In genomic region chr2:11753452-11753885, GRCh38 we compare ENCODE assay signal across 8 cellular contexts. TPM values are rescaled to one million over a fixed set of nuclear protein-coding genes. Genes with fewer than 3 reads are reported as not detected.
A peak's percentile ranks its signal among the peaks of the same experiment; 100 is the strongest.
DNase-seq lines count a peak whose midpoint lies in the region; ATAC-seq and TF ChIP-seq lines count a peak whose summit lies in the region.

No MANE protein-coding gene starts in this region.

- peaks cover 2 to 5% of the 10 kb centered on the region in 2 experiments; a peak in 3 of 5 replicates for H3K9me3 Mint-ChIP-seq in H9

- no peak overlapping the region; a peak in 1 of 7 replicates for H3K27ac Mint-ChIP-seq in H9

- H3K9ac ChIP-seq in HUES6 (ENCODE audit: low read length): peak overlapping the region; percentile 27
- peak overlapping the region; percentile 30 for H3K9ac ChIP-seq in trophoblast cell (ENCODE audit: low read length)
- no peak overlapping the region for H3K9ac ChIP-seq in H9 (ENCODE audit: extremely low read depth, insufficient read length, low read length)

- H3K4me2 ChIP-seq in trophoblast cell (ENCODE audit: low read length) (no peak overlapping the region), H9 (ENCODE audit: insufficient read depth, insufficient read length, low read length) (no peak overlapping the region)

- H4K20me1 ChIP-seq in H9 (ENCODE audit: control insufficient read depth, insufficient read depth, insufficient read length): no peaks in the 10 kb centered on the region

- peaks cover 8% of the 10 kb centered on the region for H3K27me3 Mint-ChIP-seq in H9 (ENCODE audit: low read depth)

- H3K18ac ChIP-seq in trophoblast cell (ENCODE audit: low read length) (no peak overlapping the region), H9 (ENCODE audit: insufficient read length, low read depth, low read length) (no peak overlapping the region)

- H2AK5ac ChIP-seq in trophoblast cell (ENCODE audit: low read length): no peak overlapping the region
- H2AK5ac ChIP-seq in H9 (ENCODE audit: insufficient read length, low read length): no peak overlapping the region

- H2BK5ac ChIP-seq in trophoblast cell (ENCODE audit: low read depth, low read length, poor library complexity) (no peak overlapping the region), H9 (ENCODE audit: insufficient read length, low read length) (no peak overlapping the region)

- no peak overlapping the region for H3K27ac ChIP-seq in HUES6 (ENCODE audit: low read depth, low read length)
- H3K27ac ChIP-seq in coronary artery: peak overlapping the region in 1 of 2 donors; percentile 76
- H3K27ac ChIP-seq in trophoblast cell (ENCODE audit: low read depth, low read length): no peak overlapping the region
- no peak overlapping the region for H3K27ac ChIP-seq in H9 (ENCODE audit: insufficient read length, low read depth, low read length)

- no peak overlapping the region for H2BK15ac ChIP-seq in H9 (ENCODE audit: low read depth, low read length)

- peaks cover 5 to 8% (median 5%) of the 10 kb centered on the region in 3 experiments; a peak in 6 of 7 replicates for H3K36me3 Mint-ChIP-seq in H9 (ENCODE audit: insufficient read depth in 1 of 3, low read depth in 3 of 3)

- H3K23ac ChIP-seq in trophoblast cell (ENCODE audit: low read length) (no peak overlapping the region), H9 (ENCODE audit: insufficient read length, low read depth, low read length) (no peak overlapping the region)

- H4K5ac ChIP-seq in H9 (ENCODE audit: insufficient read length, low read depth, low read length): no peak overlapping the region

- H3K9me3 ChIP-seq in HUES6 (ENCODE audit: control insufficient read depth, insufficient read depth, low read depth, low read length) (peaks cover 8% of the 10 kb centered on the region; the same call in 1 of the 2 replicates), trophoblast cell (ENCODE audit: insufficient read depth, low read depth, low read length) (no peaks in the 10 kb centered on the region), H9 (ENCODE audit: control insufficient read depth, low read depth, low read length) (no peaks in the 10 kb centered on the region)

- no peak overlapping the region for H3K4ac ChIP-seq in trophoblast cell (ENCODE audit: low read depth, low read length)
- H3K4ac ChIP-seq in H9 (ENCODE audit: low read depth, low read length): no peak overlapping the region

- H3K79me1 ChIP-seq in trophoblast cell (ENCODE audit: low read length): no peaks in the 10 kb centered on the region
- H3K79me1 ChIP-seq in H9 (ENCODE audit: insufficient read depth, low read depth, low read length, poor library complexity, severe bottlenecking): peaks cover 2% of the 10 kb centered on the region

- H2BK12ac ChIP-seq in trophoblast cell (ENCODE audit: low read length) (no peak overlapping the region), H9 (ENCODE audit: insufficient read length, low read depth, low read length) (no peak overlapping the region)

- H3K4me1 Mint-ChIP-seq in H9: peaks cover 39 to 41% of the 10 kb centered on the region in 2 experiments

- H3K4me1 ChIP-seq in HUES6 (ENCODE audit: control insufficient read depth, insufficient read depth, low read length) (peaks cover 47% of the 10 kb centered on the region; the same call in 1 of the 2 replicates), trophoblast cell (ENCODE audit: control insufficient read depth in 1 of 2, insufficient read depth in 2 of 2, low read length in 2 of 2) (peaks cover 6 to 20% of the 10 kb centered on the region in 2 experiments), H9 (ENCODE audit: insufficient read depth, low read length) (peaks cover 4% of the 10 kb centered on the region; the same call in 1 of the 2 replicates)

- no peak overlapping the region for H3T11ph ChIP-seq in H9 (ENCODE audit: low read length)

- H3K4me3 ChIP-seq in HUES6 (ENCODE audit: low read depth, low read length) (no peak overlapping the region), coronary artery (peak overlapping the region; percentile 50), trophoblast cell (ENCODE audit: low read depth, low read length) (no peak overlapping the region)

- TF ChIP-seq CTCF in GM10266 (IDR thresholded peaks at IDR 0.05; ENCODE audit: control insufficient read depth, insufficient read depth, low read depth, missing control alignments): no peak
- TF ChIP-seq CTCF in coronary artery (IDR thresholded peaks at IDR 0.05): no peak
- no peak for TF ChIP-seq CTCF in H9 (conservative IDR thresholded peaks at IDR 0.05)

- H3K23me2 ChIP-seq in H9 (ENCODE audit: insufficient read length, low read depth, low read length, poor library complexity, severe bottlenecking): no peaks in the 10 kb centered on the region

- H3K14ac ChIP-seq in trophoblast cell (ENCODE audit: low read length) (no peak overlapping the region), H9 (ENCODE audit: insufficient read depth, low read length) (no peak overlapping the region)

- peak; percentile 73 for DNase-seq in GM10266 (ENCODE audit: extremely low spot score)
- DNase-seq in RPMI8226: peak; percentile 93
- no peak for DNase-seq in coronary artery (ENCODE audit: low spot score)
- no peak for DNase-seq in trophoblast cell
- no peak for DNase-seq in H9
- DNase-seq in islet precursor cell: no peak

- H3K27me3 ChIP-seq in HUES6 (ENCODE audit: control insufficient read depth, insufficient read depth, low read length) (no peaks in the 10 kb centered on the region), trophoblast cell (ENCODE audit: insufficient read depth, low read length) (no peaks in the 10 kb centered on the region), H9 (ENCODE audit: insufficient read depth, low read length) (no peaks in the 10 kb centered on the region)

- no CpG with 5 or more reads among the region's 5 CpGs for WGBS in trophoblast cell (ENCODE audit: extremely low coverage, insufficient coverage, insufficient read length)
- WGBS in H9 (ENCODE audit: extremely low coverage, insufficient read length, low lambda C conversion rate): no CpG with 5 or more reads among the region's 5 CpGs

- H2BK120ac ChIP-seq in trophoblast cell (ENCODE audit: insufficient read depth, low read length, poor library complexity) (no peak overlapping the region), H9 (ENCODE audit: low read depth, low read length, poor library complexity, severe bottlenecking) (no peak overlapping the region)

- H3K36me3 ChIP-seq in HUES6 (ENCODE audit: control insufficient read depth, insufficient read depth, low read length) (peaks cover 4% of the 10 kb centered on the region), trophoblast cell (ENCODE audit: control insufficient read depth in 1 of 2, insufficient read depth in 2 of 2, low read length in 2 of 2) (no peaks in the 10 kb centered on the region)

- H4K12ac ChIP-seq in trophoblast cell (ENCODE audit: low read depth, low read length): no peak overlapping the region

- no peak overlapping the region for H3K4me3 Mint-ChIP-seq in H9

- H4K8ac ChIP-seq in trophoblast cell (ENCODE audit: low read depth, low read length) (no peak overlapping the region), H9 (replicated peaks; ENCODE audit: insufficient read length, low read depth, low read length) (no peak overlapping the region)

- H3K79me2 ChIP-seq in trophoblast cell (ENCODE audit: control insufficient read depth, insufficient read depth, low read length, poor library complexity): peaks cover 3% of the 10 kb centered on the region
- H3K79me2 ChIP-seq in H9 (ENCODE audit: insufficient read depth, low read length): peaks cover 4% of the 10 kb centered on the region; the same call in 1 of the 2 replicates

- H4K91ac ChIP-seq in trophoblast cell (ENCODE audit: low read depth, low read length) (no peak overlapping the region), H9 (ENCODE audit: insufficient read length, low read depth, low read length) (no peak overlapping the region)

- peak; percentile 79 for ATAC-seq in GM21515 (IDR thresholded peaks at IDR 0.05; ENCODE audit: unreplicated experiment)

- H2AFZ ChIP-seq in trophoblast cell (ENCODE audit: insufficient read depth, low read length, poor library complexity) (no peak overlapping the region), H9 (ENCODE audit: low read length) (no peak overlapping the region)

- H3K56ac ChIP-seq in H9 (ENCODE audit: insufficient read length, low read depth, low read length): no peak overlapping the region

- no peak overlapping the region for H2BK20ac ChIP-seq in H9 (ENCODE audit: low read depth, low read length, poor library complexity, severe bottlenecking)

RNA-seq across cellular contexts. Expression of gene LPIN1, which starts 7.0 kb away (rescaled TPM):
- 11.7 and 12.4 TPM in 2 replicates for polyA plus RNA-seq in trophoblast cell (2013)
- 3.6 and 4.4 TPM in 2 replicates for total RNA-seq in H9 (2021)

Comparison
In these comparisons a context has a peak if more than half of its experiments do, and no peak if none do; other contexts are left out.
1. DNase-seq: peak in GM10266 (single experiment) and RPMI8226 (single experiment); none in coronary artery (single experiment), trophoblast cell (0 of 2), H9 (single experiment) and islet precursor cell (single experiment).